ENCODE assay signal across 8 cellular contexts in genomic region chr3:142447852-142448315, GRCh38. TPM values are rescaled to one million over a fixed set of nuclear protein-coding genes. Genes with fewer than 3 reads are reported as not detected.
DNase-seq lines count a peak whose midpoint lies in the region; ATAC-seq and TF ChIP-seq lines count a peak whose summit lies in the region.

Gene XRN1 (minus strand): TSS chr3:142448037. CDS start chr3:142447944, 93 bp downstream.

- no peaks in the 10 kb centered on the region for H3K27me3 ChIP-seq in rectal smooth muscle tissue (ENCODE audit: control insufficient read depth, insufficient read depth, low read length)
- no peaks in the 10 kb centered on the region for H3K27me3 ChIP-seq in vagina

- H3K9ac ChIP-seq in rectal smooth muscle tissue (ENCODE audit: low read length), result peak within 1 kb of the TSS; percentile 100

- H3K9me3 ChIP-seq in vagina, result no peaks in the 10 kb centered on the region

- intact Hi-C loops in vagina (cut with DNase I), result no loop called here

- H3K27ac ChIP-seq in rectal smooth muscle tissue (ENCODE audit: low read depth, low read length), result peak within 1 kb of the TSS; percentile 93
- H3K27ac ChIP-seq in vagina, result peak within 1 kb of the TSS; percentile 97

- in situ Hi-C loops in astrocyte of the cerebellum (cut with HindIII; ENCODE audit: low sequenced_read_pairs), result no loop called here

- no peak for TF ChIP-seq CTCF in astrocyte of the cerebellum (IDR thresholded peaks at IDR 0.05; ENCODE audit: low read depth, low read length, missing control alignments)
- peak in 1 of 3 experiments; percentile 23 for TF ChIP-seq CTCF in vagina (IDR thresholded peaks at IDR 0.05)

- H3K4me1 ChIP-seq in rectal smooth muscle tissue (ENCODE audit: control insufficient read depth, insufficient read depth, low read length), result peaks cover 5% of the 10 kb centered on the region
- H3K4me1 ChIP-seq in vagina, result peaks cover 46% of the 10 kb centered on the region

- H3K4me3 ChIP-seq in astrocyte of the cerebellum (ENCODE audit: low read depth, low read length) (peak within 1 kb of the TSS; percentile 100), rectal smooth muscle tissue (ENCODE audit: low read length) (peak within 1 kb of the TSS; percentile 100), vagina (peak within 1 kb of the TSS; percentile 75 to 93)

- peak; percentile 95 to 96 for DNase-seq in NCI-H2081 (lab: John Stamatoyannopoulos, UW)
- peak; percentile 95 for DNase-seq in T-helper 9 cell
- DNase-seq in astrocyte of the cerebellum (ENCODE audit: low read depth), result peak; percentile 85
- peak; percentile 98 for DNase-seq in hepatic stellate cell (ENCODE audit: low spot score)
- DNase-seq in vagina (ENCODE audit: extremely low spot score in 2 of 2), result peak; percentile 92 to 97

- TF ChIP-seq POLR2A in vagina (IDR thresholded peaks at IDR 0.05), result peak in 1 of 2 donors; percentile 39

- peak; percentile 40 for ATAC-seq in GM18508 (IDR thresholded peaks at IDR 0.05; ENCODE audit: insufficient read depth, unreplicated experiment)
- peak; percentile 83 for ATAC-seq in HG02981 (IDR thresholded peaks at IDR 0.05; ENCODE audit: unreplicated experiment)

- H3K36me3 ChIP-seq in rectal smooth muscle tissue (ENCODE audit: control insufficient read depth, insufficient read depth, low read length) (no peaks in the 10 kb centered on the region), vagina (peaks cover 0 to under 1% of the 10 kb centered on the region in 2 donors)

RNA-seq across cellular contexts. Expression of gene XRN1, which starts in this region (rescaled TPM):
- total RNA-seq in vagina, result 45.7 TPM

Comparison
In these comparisons a context has a peak if more than half of its experiments do, and no peak if none do; other contexts are left out.
1. Peak in every context shown above with its lines: DNase-seq, ATAC-seq, H3K4me3 ChIP-seq and H3K27ac ChIP-seq.